Comparison of ENCODE assay signal across 17 cellular contexts in the genomic region with DNA sequence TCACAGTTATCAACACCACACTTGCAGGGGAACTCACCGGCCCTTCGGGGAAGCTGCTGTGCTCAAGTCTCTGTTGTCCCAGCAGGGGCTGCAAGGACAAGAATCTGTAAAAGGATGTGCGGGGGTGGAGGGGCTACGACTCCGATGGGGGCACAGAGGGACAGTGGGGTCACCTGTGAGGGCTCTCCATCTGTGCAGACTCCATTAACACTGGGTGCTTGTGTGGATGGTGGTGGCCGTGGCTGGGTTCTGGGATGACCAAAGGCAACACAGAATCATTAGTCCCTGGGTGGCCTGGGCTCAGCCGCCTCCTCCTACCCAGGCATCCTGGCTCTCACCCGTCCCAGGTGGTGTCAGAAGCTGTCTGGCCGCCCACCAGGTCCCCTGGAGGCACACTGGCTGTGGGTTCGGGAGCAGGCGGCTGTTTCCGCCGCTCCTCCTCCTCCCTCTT. TPM values are rescaled to one million over a fixed set of nuclear protein-coding genes. Genes with fewer than 3 reads are reported as not detected.
DNase-seq lines count a peak whose midpoint lies in the region; ATAC-seq and TF ChIP-seq lines count a peak whose summit lies in the region.
"Had no signal": no experiment of that assay in that cellular context is flagged by ENCODE, and none has a peak within 500 bp of the region (broad histone marks: within the 10 kb centered on the region; RNA-seq: fewer than 3 reads in every experiment).

No MANE protein-coding gene starts in this region.

- TF ChIP-seq CTCF in osteoblast (IDR thresholded peaks at IDR 0.05; ENCODE audit: extremely low read depth, low read depth, low read length), result no peak
- TF ChIP-seq CTCF in suprapubic skin (IDR thresholded peaks at IDR 0.05), result no peak

- no peaks in the 10 kb centered on the region for H3K27me3 Mint-ChIP-seq in naive thymus-derived CD8-positive, alpha-beta T cell

- in situ Hi-C loops in HAP-1 (cut with MboI; ENCODE audit: low sequenced_read_pairs), result loop anchor here (10.0 kb wide), 1 partner anchor 283 kb away; no protein-coding TSS in a partner anchor

- H3K4me3 ChIP-seq in H7 (ENCODE audit: insufficient read depth, low read depth, low read length), result no peak overlapping the region
- no peak overlapping the region for H3K4me3 ChIP-seq in osteoblast (ENCODE audit: insufficient read depth, low read length)
- no peak overlapping the region for H3K4me3 ChIP-seq in suprapubic skin
- no peak overlapping the region for H3K4me3 ChIP-seq in HAP-1
- H3K4me3 ChIP-seq: GM23248 had no signal

- no peaks in the 10 kb centered on the region for H4K20me1 ChIP-seq in osteoblast (ENCODE audit: insufficient read depth, low read length)

- 47% methylated on average over 11 of the region's 13 CpGs for WGBS in suprapubic skin

- H3K36me3 ChIP-seq in H7 (replicated peaks; ENCODE audit: control insufficient read depth, insufficient read depth, low read length) (peaks cover 2% of the 10 kb centered on the region), osteoblast (ENCODE audit: insufficient read depth, low read length) (no peaks in the 10 kb centered on the region), suprapubic skin (peaks cover 53% of the 10 kb centered on the region), HAP-1 (replicated peaks) (peaks cover 85% of the 10 kb centered on the region)

- H3K4me1 ChIP-seq in osteoblast (ENCODE audit: insufficient read depth, low read length) (no peaks in the 10 kb centered on the region), suprapubic skin (peaks cover 35% of the 10 kb centered on the region), HAP-1 (no peaks in the 10 kb centered on the region)

- H3K4me3 Mint-ChIP-seq in naive thymus-derived CD8-positive, alpha-beta T cell, result no peak overlapping the region

- H3K27ac ChIP-seq in osteoblast (ENCODE audit: low read depth, low read length), result no peak overlapping the region
- H3K27ac ChIP-seq in suprapubic skin, result peak overlapping the region; percentile 86
- H3K27ac ChIP-seq: C4-2B, GM23248, KMS-11 had no signal

- DNase-seq in H7, result peak; percentile 38
- DNase-seq in cerebellum (ENCODE audit: low spot score), result peak; percentile 38
- peak; percentile 44 for DNase-seq in osteoblast (ENCODE audit: insufficient read length, low spot score, missing footprints)
- DNase-seq in suprapubic skin (ENCODE audit: low spot score in 2 of 2), result peak in 1 of 2 donors; percentile 59
- no peak for DNase-seq in HAP-1 (ENCODE audit: low spot score in 2 of 2)
- no peak for DNase-seq in naive thymus-derived CD8-positive, alpha-beta T cell
- no peak for DNase-seq in GM19238 (ENCODE audit: insufficient read length, low spot score)
- DNase-seq: AML-193, GDM1, GM23248, NCI-H1417 treated with DMSO at 0.1 percent for 48 hours, NCI-H1930, NCI-H226, NCI-H82, SW 1271 had no signal

- H3K27me3 ChIP-seq in H7 (ENCODE audit: control insufficient read depth, insufficient read depth, low read length), result no peaks in the 10 kb centered on the region
- peaks cover 5% of the 10 kb centered on the region for H3K27me3 ChIP-seq in osteoblast (ENCODE audit: insufficient read depth, low read length)
- H3K27me3 ChIP-seq in suprapubic skin, result no peaks in the 10 kb centered on the region
- no peaks in the 10 kb centered on the region for H3K27me3 ChIP-seq in HAP-1 (ENCODE audit: low read depth)

- TF ChIP-seq POLR2A in suprapubic skin (IDR thresholded peaks at IDR 0.05), result no peak

- ATAC-seq in naive thymus-derived CD8-positive, alpha-beta T cell, result no peak

- H3K9me3 ChIP-seq in osteoblast (ENCODE audit: low read depth, low read length) (no peaks in the 10 kb centered on the region), suprapubic skin (no peaks in the 10 kb centered on the region), HAP-1 (no peaks in the 10 kb centered on the region)

- no peaks in the 10 kb centered on the region for H3K36me3 Mint-ChIP-seq in naive thymus-derived CD8-positive, alpha-beta T cell

- TF ChIP-seq EP300 in suprapubic skin (IDR thresholded peaks at IDR 0.05), result no peak

- no peak overlapping the region for H2AFZ ChIP-seq in osteoblast (ENCODE audit: low read length)
- H2AFZ ChIP-seq: GM23248 had no signal

- H3K79me2 ChIP-seq in osteoblast (ENCODE audit: insufficient read depth, low read length), result no peaks in the 10 kb centered on the region

- no peak overlapping the region for H3K4me2 ChIP-seq in osteoblast (ENCODE audit: insufficient read depth, low read length)
- H3K4me2 ChIP-seq: KMS-11 had no signal

- no peak overlapping the region for H3K27ac Mint-ChIP-seq in naive thymus-derived CD8-positive, alpha-beta T cell

- POLR2A ChIA-PET in naive thymus-derived CD8-positive, alpha-beta T cell (lab: Charles Lee), result interaction anchor here (0.5 kb wide), 1 partner anchor 145 kb away, joined by 9 read pairs; no protein-coding TSS in a partner anchor

- no peaks in the 10 kb centered on the region for H3K9me3 Mint-ChIP-seq in naive thymus-derived CD8-positive, alpha-beta T cell

- H3K4me1 Mint-ChIP-seq in naive thymus-derived CD8-positive, alpha-beta T cell, result no peaks in the 10 kb centered on the region

RNA-seq across cellular contexts. Expression of a gene that starts 10.2 kb away (rescaled TPM):
- total RNA-seq in H7 (2014; rRNA removed; shearing (Covaris generic)), result 13.1 and 21.8 TPM in 2 replicates
- total RNA-seq in cerebellum (73.9 TPM), osteoblast (19.2 and 21.8 TPM in 2 replicates), suprapubic skin (10 to 100 TPM; 16.7 to 27.1 (median 22.0) TPM)
- total RNA-seq in naive thymus-derived CD8-positive, alpha-beta T cell, result 10 to 100 TPM; 25.1 to 26.0 TPM
- 10 to 100 TPM in 2 of 3 donors, 1 to 10 TPM in 1; 7.7 to 12.3 (median 10.8) TPM for polyA plus RNA-seq in naive thymus-derived CD8-positive, alpha-beta T cell

RNA-seq across cellular contexts. Expression of a gene that starts 41.2 kb away (rescaled TPM):
- total RNA-seq in H7 (2014; rRNA removed; shearing (Covaris generic)), result 39.2 and 51.2 TPM in 2 replicates
- 93.8 TPM for total RNA-seq in cerebellum
- total RNA-seq in osteoblast, result 0.88 and 2.2 TPM in 2 replicates
- total RNA-seq in suprapubic skin, result 100 to 1,000 TPM; 337 to 544 (median 450) TPM
- under 1 TPM; 0.47 to 0.62 TPM for total RNA-seq in naive thymus-derived CD8-positive, alpha-beta T cell
- under 1 TPM in 1 of 3 donors, not detected in 2; 0.04 TPM for polyA plus RNA-seq in naive thymus-derived CD8-positive, alpha-beta T cell
- polyA plus RNA-seq: GM23248 had no signal

RNA-seq across cellular contexts. Expression of a gene that starts 49.4 kb away (rescaled TPM):
- total RNA-seq in H7 (2014; rRNA removed; shearing (Covaris generic)), result 120 and 134 TPM in 2 replicates
- total RNA-seq in cerebellum (113 TPM), osteoblast (80.4 and 84.0 TPM in 2 replicates), suprapubic skin (10 to 100 TPM; 82.5 to 100.0 (median 91.4) TPM)
- 100 to 1,000 TPM; 213 to 232 TPM for total RNA-seq in naive thymus-derived CD8-positive, alpha-beta T cell
- polyA plus RNA-seq in naive thymus-derived CD8-positive, alpha-beta T cell, result 100 to 1,000 TPM; 250 to 283 (median 262) TPM

Comparison
In these comparisons a context has a peak if more than half of its experiments do, and no peak if none do; other contexts are left out.
1. DNase-seq: peak in H7 (single experiment), cerebellum (single experiment) and osteoblast (single experiment); none in HAP-1 (0 of 2), naive thymus-derived CD8-positive, alpha-beta T cell (0 of 10) and GM19238 (single experiment).
2. RNA of a gene that starts 41.2 kb away (total RNA-seq): 337 to 544 TPM in suprapubic skin, 93.8 TPM in cerebellum (single experiment) and 39.2 to 51.2 TPM in H7; 0.88 to 2.2 TPM in osteoblast and 0.47 to 0.62 TPM in naive thymus-derived CD8-positive, alpha-beta T cell; every median in the first group is over 10 times any median in the second.